Comparison of ENCODE assay signal across 8 cellular contexts in genomic region chr22:41831828-41832552, GRCh38. TPM values are rescaled to one million over a fixed set of nuclear protein-coding genes. Genes with fewer than 3 reads are reported as not detected.
A peak's percentile ranks its signal among the peaks of the same experiment; 100 is the strongest.
DNase-seq lines count a peak whose midpoint lies in the region; ATAC-seq and TF ChIP-seq lines count a peak whose summit lies in the region.

No MANE protein-coding gene starts in this region.

- DNase-seq in cardiac fibroblast (ENCODE audit: low read depth in 2 of 2) (peak in 1 of 2 donors; percentile 11), KG1 (lab: John Stamatoyannopoulos, UW) (no peak), SHP77 (lab: John Stamatoyannopoulos, UW) (no peak), NCI-H510A treated with DMSO at 0.1 percent for 48 hours (lab: John Stamatoyannopoulos, UW) (no peak)

- H3K9me3 ChIP-seq in muscle layer of colon (ENCODE audit: low read length), result no peaks in the 10 kb centered on the region

- ATAC-seq in GM19023 (IDR thresholded peaks at IDR 0.05; ENCODE audit: unreplicated experiment), result no peak

- peaks cover 11% of the 10 kb centered on the region for H3K36me3 ChIP-seq in muscle layer of colon (ENCODE audit: insufficient read depth, low read length)

- H3K9me3 Mint-ChIP-seq in IgD-negative memory B cell, result no peaks in the 10 kb centered on the region

- TF ChIP-seq CTCF in cardiac fibroblast (IDR thresholded peaks at IDR 0.05; ENCODE audit: low read depth, low read length), result no peak

- H3K27me3 Mint-ChIP-seq in IgD-negative memory B cell, result no peaks in the 10 kb centered on the region

- H3K27ac Mint-ChIP-seq in IgD-negative memory B cell, result peak overlapping the region; percentile 93 to 99 (median 97)

- H3K36me3 Mint-ChIP-seq in IgD-negative memory B cell, result peaks cover 5% of the 10 kb centered on the region

- peaks cover 10% of the 10 kb centered on the region for H3K4me1 ChIP-seq in muscle layer of colon (ENCODE audit: insufficient read depth, low read length)

- H3K4me3 Mint-ChIP-seq in IgD-negative memory B cell, result peak overlapping the region; percentile 87 to 95 (median 94)

- peak overlapping the region; percentile 77 for H3K27ac ChIP-seq in muscle layer of colon (ENCODE audit: low read depth, low read length)

- peaks cover 25 to 29% (median 28%) of the 10 kb centered on the region in 3 donors for H3K4me1 Mint-ChIP-seq in IgD-negative memory B cell

- H3K27me3 ChIP-seq in muscle layer of colon (ENCODE audit: control insufficient read depth in 1 of 2, insufficient read depth in 2 of 2, low read length in 2 of 2), result no peaks in the 10 kb centered on the region

- H3K4me3 ChIP-seq in GM08714 (ENCODE audit: low read length) (peak overlapping the region; percentile 68), cardiac fibroblast (replicated peaks in 1 of 2; ENCODE audit: low read depth in 2 of 2, low read length in 2 of 2) (peak overlapping the region; percentile 45 to 50), muscle layer of colon (ENCODE audit: low read depth in 1 of 2, low read length in 2 of 2) (peak overlapping the region; percentile 53 to 78)

- H3K9ac ChIP-seq in muscle layer of colon (ENCODE audit: low read length), result peak overlapping the region; percentile 41

RNA-seq across cellular contexts. Expression of gene SREBF2, which starts 0.9 kb away (rescaled TPM):
- 59.8 TPM for polyA plus RNA-seq in IgD-negative memory B cell

RNA-seq across cellular contexts. Expression of gene CCDC134, which starts 31.5 kb away (rescaled TPM):
- 6.1 TPM for polyA plus RNA-seq in IgD-negative memory B cell
